ENCODE assay signal across 14 cellular contexts in genomic region chr15:48059786-48060185, GRCh38.
DNase-seq lines count a peak whose midpoint lies in the region; ATAC-seq lines count a peak whose summit lies in the region.
"Had no signal": no experiment of that assay in that cellular context is flagged by ENCODE, and none has a peak within 500 bp of the region (broad histone marks: within the 10 kb centered on the region; RNA-seq: fewer than 3 reads in every experiment).

No MANE protein-coding gene starts in this region.

- intact Hi-C loops in right cardiac atrium (cut with DNase I), result no loop called here
- intact Hi-C loops in posterior vena cava (cut with DNase I), result no loop called here

- no peaks in the 10 kb centered on the region for H3K27me3 ChIP-seq in right cardiac atrium (ENCODE audit: control insufficient read depth, insufficient read depth)
- H3K27me3 ChIP-seq: BE2C had no signal

- no peak overlapping the region for H3K27ac ChIP-seq in right cardiac atrium (ENCODE audit: low read length)

- DNase-seq in AG20443 (ENCODE audit: low spot score) (peak; percentile 13), anterior cingulate cortex (lab: John Stamatoyannopoulos, UW) (peak in 52 of 58 donors; percentile 3 to 86 (median 46)), right cardiac atrium (peak; percentile 54 to 85 (median 81)), posterior vena cava (ENCODE audit: low spot score) (peak; percentile 79), NCI-H1436 (lab: John Stamatoyannopoulos, UW) (no peak), ACHN (no peak)
- DNase-seq: activated CD4-positive, alpha-beta memory T cell treated with anti-CD3 and anti-CD28 coated beads, Interleukin-2, amount 10 ng/mL, durations not matched to agents 7 days and 5 days; activated gamma-delta T cell treated with Interleukin-2 at 50 U/mL for 16 hours; BE2C; dermis blood vessel endothelial cell; mesendoderm; PC-3 had no signal

- no peaks in the 10 kb centered on the region for H3K9me3 ChIP-seq in right cardiac atrium (ENCODE audit: control insufficient read depth, low read length)
- H3K9me3 ChIP-seq: BE2C had no signal

- in situ Hi-C loops in ACHN (cut with HindIII; ENCODE audit: low pct_ligation_motif_present, low pct_unique_long_range_greater_than_20kb, low sequenced_read_pairs), result no loop called here

- H3K4me1 ChIP-seq in right cardiac atrium (ENCODE audit: control insufficient read depth, insufficient read depth, low read length), result no peaks in the 10 kb centered on the region

- WGBS in right cardiac atrium, result 29% methylated on average over 7 of the region's 7 CpGs

- H3K4me3 ChIP-seq in right cardiac atrium (ENCODE audit: low read length), result peak overlapping the region; percentile 18

- ATAC-seq in right cardiac atrium (peak; percentile 61 to 78), HG03571 (IDR thresholded peaks at IDR 0.05; ENCODE audit: unreplicated experiment) (no peak), HG03457 (IDR thresholded peaks at IDR 0.05; ENCODE audit: unreplicated experiment) (no peak)
- ATAC-seq: PC-3 had no signal

Comparison
In these comparisons a context has a peak if more than half of its experiments do, and no peak if none do; other contexts are left out.
1. DNase-seq: peak in AG20443 (single experiment), anterior cingulate cortex (52 of 58), right cardiac atrium (3 of 3) and posterior vena cava (single experiment); none in NCI-H1436 (single experiment) and ACHN (single experiment).
2. ATAC-seq: peak in right cardiac atrium (2 of 2); none in HG03571 (single experiment) and HG03457 (single experiment).